8 cellular contexts compared by ENCODE assay signal in genomic region chr14:68977137-68977740, GRCh38. TPM values are rescaled to one million over a fixed set of nuclear protein-coding genes. Genes with fewer than 3 reads are reported as not detected.
DNase-seq lines count a peak whose midpoint lies in the region; ATAC-seq and TF ChIP-seq lines count a peak whose summit lies in the region.

No MANE protein-coding gene starts in this region.

- peak overlapping the region; percentile 70; the same call in 1 of the 2 replicates for H3K4me3 ChIP-seq in GM06990 (replicated peaks; ENCODE audit: low read depth, low read length)
- peak overlapping the region; percentile 71 to 79 (median 77) for H3K4me3 ChIP-seq in esophagus muscularis mucosa
- peak overlapping the region; percentile 61 for H3K4me3 ChIP-seq in trophoblast cell (ENCODE audit: low read depth, low read length)

- H4K12ac ChIP-seq in trophoblast cell (ENCODE audit: low read depth, low read length) = peak overlapping the region; percentile 63

- peak overlapping the region; percentile 85 for H3K14ac ChIP-seq in trophoblast cell (ENCODE audit: low read length)

- peak overlapping the region; percentile 27 for H2BK12ac ChIP-seq in trophoblast cell (ENCODE audit: low read length)

- intact Hi-C loops in esophagus muscularis mucosa (cut with DNase I) = loop anchor here (5.0 to 10.0 kb wide), 3 partner anchors 35 to 115 kb away; no protein-coding TSS in a partner anchor

- peak overlapping the region; percentile 91 for H3K4ac ChIP-seq in trophoblast cell (ENCODE audit: low read depth, low read length)

- H4K91ac ChIP-seq in trophoblast cell (ENCODE audit: low read depth, low read length) = peak overlapping the region; percentile 89

- no peak for DNase-seq in GM06990 (ENCODE audit: extremely low read depth, insufficient read length)
- no peak for DNase-seq in esophagus muscularis mucosa (ENCODE audit: extremely low spot score)
- DNase-seq in trophoblast cell = peak in 1 of 2 donors; percentile 54
- DNase-seq in glomerular visceral epithelial cell (ENCODE audit: extremely low spot score) = no peak
- no peak for DNase-seq in NCI-H2171 treated with DMSO at 0.1 percent for 48 hours (lab: John Stamatoyannopoulos, UW)

- H4K8ac ChIP-seq in trophoblast cell (ENCODE audit: low read depth, low read length) = peak overlapping the region; percentile 64

- 11% methylated on average over 9 of the region's 9 CpGs for WGBS in esophagus muscularis mucosa
- WGBS in trophoblast cell (ENCODE audit: extremely low coverage, insufficient coverage, insufficient read length) = no CpG with 5 or more reads among the region's 9 CpGs

- H3K27me3 ChIP-seq in GM06990 (replicated peaks; ENCODE audit: control insufficient read depth, insufficient read depth, low read length) (no peaks in the 10 kb centered on the region; the same call in none of the 2 replicates), esophagus muscularis mucosa (no peaks in the 10 kb centered on the region), trophoblast cell (ENCODE audit: insufficient read depth, low read length) (no peaks in the 10 kb centered on the region)

- H3K9me3 ChIP-seq in esophagus muscularis mucosa (no peaks in the 10 kb centered on the region), trophoblast cell (ENCODE audit: insufficient read depth, low read depth, low read length) (no peaks in the 10 kb centered on the region)

- no peak overlapping the region for H3K23ac ChIP-seq in trophoblast cell (ENCODE audit: low read length)

- H2AFZ ChIP-seq in trophoblast cell (ENCODE audit: insufficient read depth, low read length, poor library complexity) = peak overlapping the region; percentile 41

- peak overlapping the region; percentile 76 for H2AK5ac ChIP-seq in trophoblast cell (ENCODE audit: low read length)

- TF ChIP-seq EP300 in esophagus muscularis mucosa (IDR thresholded peaks at IDR 0.05) = no peak

- H3K4me2 ChIP-seq in trophoblast cell (ENCODE audit: low read length) = peak overlapping the region; percentile 59

- H3K79me2 ChIP-seq in trophoblast cell (ENCODE audit: control insufficient read depth, insufficient read depth, low read length, poor library complexity) = peaks cover 62% of the 10 kb centered on the region

- peaks cover 42 to 81% (median 78%) of the 10 kb centered on the region in 4 donors for H3K4me1 ChIP-seq in esophagus muscularis mucosa
- peaks cover 45 to 49% of the 10 kb centered on the region in 2 experiments for H3K4me1 ChIP-seq in trophoblast cell (ENCODE audit: control insufficient read depth in 1 of 2, insufficient read depth in 2 of 2, low read length in 2 of 2)

- H3K36me3 ChIP-seq in GM06990 (ENCODE audit: control insufficient read depth, insufficient read depth, low read length) (no peaks in the 10 kb centered on the region; the same call in 1 of the 2 replicates), esophagus muscularis mucosa (peaks cover 0 to 28% (median 25%) of the 10 kb centered on the region in 4 donors), trophoblast cell (ENCODE audit: control insufficient read depth in 1 of 2, insufficient read depth in 2 of 2, low read length in 2 of 2) (peaks cover 34 to 40% of the 10 kb centered on the region in 2 experiments)

- peak overlapping the region; percentile 54 for H2BK120ac ChIP-seq in trophoblast cell (ENCODE audit: insufficient read depth, low read length, poor library complexity)

- H3K9ac ChIP-seq in trophoblast cell (ENCODE audit: low read length) = peak overlapping the region; percentile 68

- no peak for TF ChIP-seq POLR2A in esophagus muscularis mucosa (IDR thresholded peaks at IDR 0.05; ENCODE audit: low read depth)

- peak overlapping the region; percentile 92 for H2BK5ac ChIP-seq in trophoblast cell (ENCODE audit: low read depth, low read length, poor library complexity)

- H3K27ac ChIP-seq in esophagus muscularis mucosa (replicated peaks in 1 of 4) = peak overlapping the region; percentile 97 to 100 (median 98)
- peak overlapping the region; percentile 97 for H3K27ac ChIP-seq in trophoblast cell (ENCODE audit: low read depth, low read length)

- TF ChIP-seq CTCF in GM06990 (IDR thresholded peaks at IDR 0.05; ENCODE audit: insufficient read depth, low read length, poor library complexity, severe bottlenecking) = no peak
- TF ChIP-seq CTCF in esophagus muscularis mucosa (IDR thresholded peaks at IDR 0.05) = no peak

- H3K79me1 ChIP-seq in trophoblast cell (ENCODE audit: low read length) = peaks cover 38% of the 10 kb centered on the region

- H3K18ac ChIP-seq in trophoblast cell (ENCODE audit: low read length) = peak overlapping the region; percentile 87

- ATAC-seq in SK-N-SH treated with all-trans-retinoic acid at 6 μM for 48 hours (peak; percentile 40), HG03469 (IDR thresholded peaks at IDR 0.05; ENCODE audit: unreplicated experiment) (no peak), HG03135 (IDR thresholded peaks at IDR 0.05; ENCODE audit: unreplicated experiment) (no peak)

TF ChIP-seq in SK-N-SH treated with all-trans-retinoic acid at 6 μM for 48 hours, 23 proteins besides CTCF, POLR2A, EP300 and RAD21:
- TF ChIP-seq TCF4 (CRISPR knock-in tag; IDR thresholded peaks at IDR 0.05; ENCODE audit: borderline replicate concordance) (no peak), ZNF565 (CRISPR knock-in tag; conservative IDR thresholded peaks at IDR 0.05; ENCODE audit: low read depth) (no peak), POU6F1 (CRISPR knock-in tag; IDR thresholded peaks at IDR 0.05; ENCODE audit: borderline replicate concordance, low read depth) (no peak), CSDC2 (CRISPR knock-in tag; IDR thresholded peaks at IDR 0.05) (no peak), SNAI2 (CRISPR knock-in tag; IDR thresholded peaks at IDR 0.05) (no peak), RARB (CRISPR knock-in tag; IDR thresholded peaks at IDR 0.05) (no peak), BACH2 (CRISPR knock-in tag; IDR thresholded peaks at IDR 0.05; ENCODE audit: borderline replicate concordance) (no peak), PPARA (CRISPR knock-in tag; IDR thresholded peaks at IDR 0.05; ENCODE audit: borderline replicate concordance) (no peak), ZC3H10 (CRISPR knock-in tag; IDR thresholded peaks at IDR 0.05) (no peak), TSHZ2 (CRISPR knock-in tag; IDR thresholded peaks at IDR 0.05) (no peak), ISL1 (CRISPR knock-in tag; IDR thresholded peaks at IDR 0.05) (no peak)

RNA-seq across cellular contexts. Expression of gene ACTN1, which starts 1.9 kb away (rescaled TPM):
- total RNA-seq in esophagus muscularis mucosa = 1,000 to 10,000 TPM in 3 of 4 donors, 100 to 1,000 TPM in 1; 958 to 2,110 (median 1,439) TPM
- 427 and 440 TPM in 2 replicates for polyA plus RNA-seq in trophoblast cell (2013)
